29 cellular contexts compared by ENCODE assay signal in the genomic region with DNA sequence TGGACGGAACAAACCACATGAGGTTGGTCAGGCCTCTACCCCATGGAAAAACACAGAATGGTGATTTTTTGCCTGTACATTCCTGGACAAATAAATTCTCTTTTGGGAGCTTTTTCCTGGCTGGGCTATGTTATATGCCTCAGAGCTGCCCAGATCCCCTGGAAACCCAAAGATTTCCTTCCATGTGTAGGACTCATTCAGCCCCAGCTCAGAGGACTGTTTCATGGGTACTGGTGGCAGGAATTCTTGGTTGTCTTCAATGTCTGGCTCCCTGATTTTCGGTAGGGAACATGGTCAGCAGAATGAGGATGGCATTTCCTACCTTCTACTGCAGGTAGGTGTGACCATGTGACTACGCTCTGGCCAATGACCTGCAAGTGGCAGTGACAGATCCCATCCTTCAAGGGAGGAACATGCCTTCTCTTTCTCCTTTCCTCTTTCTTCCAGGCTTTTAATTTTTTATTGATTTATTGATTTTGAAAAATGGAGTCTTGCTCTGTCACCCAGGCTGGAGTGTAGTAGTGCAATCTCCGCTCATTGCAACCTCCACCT. TPM values are rescaled to one million over a fixed set of nuclear protein-coding genes. Genes with fewer than 3 reads are reported as not detected.
"Had no signal": no experiment of that assay in that cellular context is flagged by ENCODE, and none has a peak within 500 bp of the region (broad histone marks: within the 10 kb centered on the region; RNA-seq: fewer than 3 reads in every experiment).

No MANE protein-coding gene starts in this region.

- H3K36me3 ChIP-seq: breast epithelium, cardiac muscle cell had no signal

- H3K4me3 Mint-ChIP-seq: activated CD8-positive, alpha-beta T cell treated with anti-CD3 and anti-CD28 coated beads for 36 hours; activated naive CD8-positive, alpha-beta T cell; activated T-cell treated with anti-CD3 and anti-CD28 coated beads, Interleukin-2, amount 50 U/mL, for 4 hours; activated T-helper 17 cell treated with anti-CD3 and anti-CD28 coated beads, Interleukin-2, amount 50 U/mL, for 72 hours; brain; dendritic cell treated with granulocyte-macrophage colony-stimulating factor and Interleukin-4, amounts not matched to agents 40 ng/mL and 50 ng/mL, for 4 days; endodermal cell had no signal

- H3K36me3 Mint-ChIP-seq: activated naive CD8-positive, alpha-beta T cell; brain had no signal

- H3K27ac ChIP-seq: breast epithelium, cardiac muscle cell, coronary artery, dorsolateral prefrontal cortex had no signal

- H3K27ac Mint-ChIP-seq: activated CD8-positive, alpha-beta T cell treated with anti-CD3 and anti-CD28 coated beads for 36 hours; activated naive CD8-positive, alpha-beta T cell; activated T-helper 17 cell treated with anti-CD3 and anti-CD28 coated beads, Interleukin-2, amount 50 U/mL, for 72 hours; brain; dendritic cell treated with granulocyte-macrophage colony-stimulating factor and Interleukin-4, amounts not matched to agents 40 ng/mL and 50 ng/mL, for 4 days had no signal

- H3K4me1 Mint-ChIP-seq: brain, endodermal cell had no signal

- H3K9me3 ChIP-seq: breast epithelium had no signal

- H3K4me1 ChIP-seq: breast epithelium had no signal

- DNase-seq: activated CD4-positive, alpha-beta T cell treated with anti-CD3 and anti-CD28 coated beads for 1 hour; activated CD4-positive, alpha-beta T cell treated with anti-CD3 and anti-CD28 coated beads for 48 hours; activated CD4-positive, alpha-beta T cell treated with anti-CD3 and anti-CD28 coated beads, Interleukin-2, amount 50 U/mL, for 1 hour; activated CD4-positive, alpha-beta T cell treated with anti-CD3 and anti-CD28 coated beads, Interleukin-2, amount 50 U/mL, for 48 hours; activated CD8-positive, alpha-beta memory T cell treated with anti-CD3 and anti-CD28 coated beads for 24 hours; activated CD8-positive, alpha-beta T cell treated with anti-CD3 and anti-CD28 coated beads for 36 hours; activated effector memory CD4-positive, alpha-beta T cell treated with Interleukin-2 at 50 U/mL for 16 hours; activated gamma-delta T cell treated with Interleukin-2 at 50 U/mL for 16 hours; activated naive CD4-positive, alpha-beta T cell treated with anti-CD3 and anti-CD28 coated beads, Interleukin-2, amount 50 U/mL, for 16 hours; activated naive CD4-positive, alpha-beta T cell treated with Interleukin-2 at 50 U/mL for 16 hours; activated T-cell treated with anti-CD3 and anti-CD28 coated beads, Interleukin-2, amount 50 U/mL, for 4 hours; amniotic stem cell; aorta; central memory CD4-positive, alpha-beta T cell; dorsolateral prefrontal cortex; effector memory CD4-positive, alpha-beta T cell; endodermal cell; head of caudate nucleus; T-helper 2 cell had no signal

- H3K27me3 ChIP-seq: breast epithelium, dorsolateral prefrontal cortex had no signal

- H3K27me3 Mint-ChIP-seq: activated CD8-positive, alpha-beta T cell treated with anti-CD3 and anti-CD28 coated beads for 36 hours; activated naive CD8-positive, alpha-beta T cell had no signal

- ATAC-seq: activated CD8-positive, alpha-beta T cell treated with anti-CD3 and anti-CD28 coated beads for 36 hours; activated T-cell treated with anti-CD3 and anti-CD28 coated beads, Interleukin-2, amount 50 U/mL, for 4 hours; activated T-helper 17 cell treated with anti-CD3 and anti-CD28 coated beads, Interleukin-2, amount 50 U/mL, for 72 hours; esophagus mucosa had no signal

- FAIRE-seq: frontal cortex had no signal

- H3K9me3 Mint-ChIP-seq: activated CD8-positive, alpha-beta T cell treated with anti-CD3 and anti-CD28 coated beads for 36 hours; activated T-cell treated with anti-CD3 and anti-CD28 coated beads, Interleukin-2, amount 50 U/mL, for 4 hours; activated T-helper 17 cell treated with anti-CD3 and anti-CD28 coated beads, Interleukin-2, amount 50 U/mL, for 72 hours; dendritic cell treated with granulocyte-macrophage colony-stimulating factor and Interleukin-4, amounts not matched to agents 40 ng/mL and 50 ng/mL, for 4 days; endodermal cell had no signal

- H3K4me3 ChIP-seq: breast epithelium, cardiac muscle cell, coronary artery, dorsolateral prefrontal cortex had no signal

RNA-seq across cellular contexts. Expression of a gene that starts 15.4 kb away (rescaled TPM):
- total RNA-seq: epithelial cell of proximal tubule had no signal
